Comparison of ENCODE assay signal across 8 cellular contexts in the genomic region with DNA sequence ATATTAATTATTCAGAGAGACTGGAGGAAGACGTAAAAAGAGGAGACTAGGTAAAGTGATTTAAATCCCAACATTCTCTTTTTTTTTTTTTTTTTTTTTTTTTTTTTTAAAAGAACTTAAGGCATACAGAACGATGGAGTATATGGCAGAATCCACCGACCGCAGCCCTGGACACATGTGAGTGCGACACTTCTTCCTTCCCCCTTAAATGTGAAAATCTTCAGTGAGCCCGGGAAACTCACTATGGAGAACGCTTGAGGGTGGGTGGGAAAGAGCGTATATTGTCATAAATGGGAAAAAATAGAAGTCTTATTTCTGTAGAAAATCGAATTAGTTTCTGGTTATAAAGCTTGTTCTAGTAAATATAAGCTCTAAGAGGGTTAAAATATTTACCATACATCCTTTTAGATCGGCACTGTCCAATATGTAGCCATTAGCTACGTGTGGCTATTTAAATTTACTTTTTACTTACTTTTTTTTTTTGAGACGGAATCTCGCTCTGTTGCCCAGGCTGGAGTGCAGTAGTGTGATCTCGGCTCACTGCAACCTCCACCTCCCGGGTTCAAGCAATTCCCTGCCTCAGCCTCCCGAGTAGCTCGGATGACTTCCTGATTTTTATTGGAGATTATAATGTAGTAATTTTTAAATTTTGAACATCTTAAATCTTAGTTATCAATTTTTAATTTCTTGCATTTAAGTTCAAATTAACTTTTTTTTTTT. TPM values are rescaled to one million over a fixed set of nuclear protein-coding genes. Genes with fewer than 3 reads are reported as not detected.
DNase-seq lines count a peak whose midpoint lies in the region; ATAC-seq and TF ChIP-seq lines count a peak whose summit lies in the region.

No MANE protein-coding gene starts in this region.

- peak; percentile 20 for ATAC-seq in GM21786 (IDR thresholded peaks at IDR 0.05; ENCODE audit: unreplicated experiment)
- no peak for ATAC-seq in Panc1
- ATAC-seq in lower lobe of right lung = peak; percentile 57 to 69
- ATAC-seq in GM19463 (IDR thresholded peaks at IDR 0.05; ENCODE audit: unreplicated experiment) = no peak
- no peak for ATAC-seq in GM18520 (IDR thresholded peaks at IDR 0.05; ENCODE audit: unreplicated experiment)

- H3K4me1 ChIP-seq in BLaER1 treated with 17β-estradiol and CSF1 and Interleukin-3, amounts not matched to agents 10 nM and 100 nM = peaks cover 25 to 49% (median 30%) of the 10 kb centered on the region in 10 experiments
- peaks cover 14% of the 10 kb centered on the region for H3K4me1 ChIP-seq in Panc1 (ENCODE audit: control insufficient read depth, insufficient read depth, low read length)
- H3K4me1 ChIP-seq in colonic mucosa = peaks cover 7% of the 10 kb centered on the region
- peaks cover 36% of the 10 kb centered on the region for H3K4me1 ChIP-seq in lower lobe of right lung
- peaks cover 7 to 42% (median 17%) of the 10 kb centered on the region in 4 donors for H3K4me1 ChIP-seq in transverse colon

- no peaks in the 10 kb centered on the region for H3K9me3 ChIP-seq in BLaER1 treated with 17β-estradiol and CSF1 and Interleukin-3, amounts not matched to agents 10 nM and 100 nM (replicated peaks in 1 of 11)
- H3K9me3 ChIP-seq in Panc1 (ENCODE audit: control insufficient read depth, insufficient read depth, low read depth, low read length) = 0 out of 2 replicates have a peak, but pooled peaks cover 4% of the 10 kb centered on the region
- no peaks in the 10 kb centered on the region for H3K9me3 ChIP-seq in colonic mucosa
- H3K9me3 ChIP-seq in lower lobe of right lung = no peaks in the 10 kb centered on the region
- H3K9me3 ChIP-seq in transverse colon = no peaks in the 10 kb centered on the region

- DNase-seq in Panc1 (ENCODE audit: low read depth, low spot score) = no peak
- DNase-seq in colonic mucosa = peak; percentile 33
- DNase-seq in lower lobe of right lung = peak; percentile 46
- DNase-seq in transverse colon = peak; percentile 21

- H3K9ac ChIP-seq in BLaER1 treated with 17β-estradiol and CSF1 and Interleukin-3, amounts not matched to agents 10 nM and 100 nM = peak overlapping the region; percentile 95 to 99 (median 98)
- peak overlapping the region; percentile 76 to 94 for H3K9ac ChIP-seq in colonic mucosa (ENCODE audit: low read depth in 2 of 2, low read length in 2 of 2)

- peak overlapping the region; percentile 76 to 95 (median 88) for H3K4me2 ChIP-seq in BLaER1 treated with 17β-estradiol and CSF1 and Interleukin-3, amounts not matched to agents 10 nM and 100 nM

- CTCF ChIA-PET in Panc1 (lab: Charles Lee) = no interaction called here

- WGBS in transverse colon (ENCODE audit: low coverage in 1 of 2), 2 donors = 5 to 8% methylated on average over 16 to 17 of the region's 17 CpGs

- no peak for TF ChIP-seq POLR2A in transverse colon (IDR thresholded peaks at IDR 0.05)

- no peaks in the 10 kb centered on the region for H3K27me3 ChIP-seq in BLaER1 treated with 17β-estradiol and CSF1 and Interleukin-3, amounts not matched to agents 10 nM and 100 nM
- H3K27me3 ChIP-seq in Panc1 (ENCODE audit: control insufficient read depth, insufficient read depth, low read length) (no peaks in the 10 kb centered on the region), colonic mucosa (no peaks in the 10 kb centered on the region), lower lobe of right lung (ENCODE audit: low read depth) (no peaks in the 10 kb centered on the region), transverse colon (no peaks in the 10 kb centered on the region)

- H4K20me1 ChIP-seq in BLaER1 treated with 17β-estradiol and CSF1 and Interleukin-3, amounts not matched to agents 10 nM and 100 nM = peaks cover 16 to 50% (median 37%) of the 10 kb centered on the region in 11 experiments; a peak in 19 of 22 replicates

- H3K4me3 ChIP-seq in BLaER1 treated with 17β-estradiol and CSF1 and Interleukin-3, amounts not matched to agents 10 nM and 100 nM = peak overlapping the region; percentile 91 to 100 (median 97)
- peak overlapping the region; percentile 73 to 88 for H3K4me3 ChIP-seq in Panc1 (ENCODE audit: low read depth in 2 of 2, low read length in 2 of 2)
- H3K4me3 ChIP-seq in colonic mucosa = peak overlapping the region; percentile 88
- H3K4me3 ChIP-seq in lower lobe of right lung = peak overlapping the region; percentile 92
- peak overlapping the region; percentile 90 to 98 (median 95) for H3K4me3 ChIP-seq in transverse colon

- TF ChIP-seq EP300 in transverse colon (IDR thresholded peaks at IDR 0.05; ENCODE audit: low read depth) = no peak

- H3K36me3 ChIP-seq in BLaER1 treated with 17β-estradiol and CSF1 and Interleukin-3, amounts not matched to agents 10 nM and 100 nM = peaks cover 30 to 47% (median 36%) of the 10 kb centered on the region in 11 experiments
- peaks cover 13% of the 10 kb centered on the region for H3K36me3 ChIP-seq in Panc1 (ENCODE audit: control insufficient read depth, insufficient read depth, low read length)
- no peaks in the 10 kb centered on the region for H3K36me3 ChIP-seq in colonic mucosa
- peaks cover 22% of the 10 kb centered on the region for H3K36me3 ChIP-seq in lower lobe of right lung
- peaks cover 0 to 15% (median 2%) of the 10 kb centered on the region in 4 donors for H3K36me3 ChIP-seq in transverse colon

- in situ Hi-C loops in Panc1 (cut with HindIII; ENCODE audit: low pct_unique_long_range_greater_than_20kb, low sequenced_read_pairs) (no loop called here), transverse colon (cut with MboI; ENCODE audit: low pct_ligation_motif_present in 1 of 4, low pct_unique_long_range_greater_than_20kb in 1 of 4, low sequenced_read_pairs in 3 of 4) (no loop called here)

- POLR2A ChIA-PET in Panc1 (lab: Charles Lee) = interaction anchor here (0.7 kb wide), 2 partner anchors 478 to 549 kb away, joined by 3 to 4 read pairs; no protein-coding TSS in a partner anchor

- TF ChIP-seq CTCF in Panc1 (IDR thresholded peaks at IDR 0.05) = no peak
- no peak for TF ChIP-seq CTCF in colonic mucosa (IDR thresholded peaks at IDR 0.05)
- no peak for TF ChIP-seq CTCF in lower lobe of right lung (IDR thresholded peaks at IDR 0.05)
- TF ChIP-seq CTCF in transverse colon (IDR thresholded peaks at IDR 0.05) = no peak

- intact Hi-C loops in Panc1 (cut with micrococcal nuclease; ENCODE audit: unreplicated experiment) (loop anchor here (5.0 to 10.0 kb wide), 2 partner anchors 115 to 517 kb away; partner anchors contain the start of gene B3GALNT1), colonic mucosa (cut with DNase I) (loop anchor here (10.0 kb wide), 1 partner anchor 657 kb away; the partner anchor contains the start of gene KPNA4), lower lobe of right lung (cut with DNase I) (no loop called here), transverse colon (cut with DNase I; ENCODE audit: low total_unique reads) (no loop called here)

- H3K27ac ChIP-seq in BLaER1 treated with 17β-estradiol and CSF1 and Interleukin-3, amounts not matched to agents 10 nM and 100 nM = peak overlapping the region; percentile 91 to 99 (median 97)
- H3K27ac ChIP-seq in Panc1 (ENCODE audit: low read length) (peak overlapping the region; percentile 99), colonic mucosa (peak overlapping the region; percentile 81), lower lobe of right lung (peak overlapping the region; percentile 97), transverse colon (peak overlapping the region; percentile 91 to 99 (median 94))

- BruUV-seq in Panc1 (replicated peaks; lab: Mats Ljungman, UMichigan) = no TSS peak

RNA-seq across cellular contexts. Expression of gene NMD3, which starts 0.9 kb away (rescaled TPM):
- total RNA-seq in Panc1 (2021; ENCODE audit: unreplicated experiment) (64.6 TPM), colonic mucosa (10 to 100 TPM; 33.5 to 45.5 TPM), lower lobe of right lung (46.0 TPM), transverse colon (10 to 100 TPM in 2 of 4 donors, 1 to 10 TPM in 2; 7.5 to 37.3 (median 21.8) TPM)
- polyA plus RNA-seq in Panc1 (2012; ENCODE audit: insufficient read length) = 33.7 TPM

Comparison
In these comparisons a context has a peak if more than half of its experiments do, and no peak if none do; other contexts are left out.
1. ATAC-seq: peak in GM21786 (single experiment) and lower lobe of right lung (2 of 2); none in Panc1 (single experiment), GM19463 (single experiment) and GM18520 (single experiment).
2. intact Hi-C loops: an anchor here in Panc1 (5.0 to 10.0 kb wide) and colonic mucosa (10.0 kb wide); none called in lower lobe of right lung and transverse colon.
3. Peak in every context shown above with its lines, with median percentiles within 50 percentile points of each other: H3K27ac ChIP-seq and H3K4me3 ChIP-seq.